1 cellular context compared by ENCODE assay signal in the genomic region with DNA sequence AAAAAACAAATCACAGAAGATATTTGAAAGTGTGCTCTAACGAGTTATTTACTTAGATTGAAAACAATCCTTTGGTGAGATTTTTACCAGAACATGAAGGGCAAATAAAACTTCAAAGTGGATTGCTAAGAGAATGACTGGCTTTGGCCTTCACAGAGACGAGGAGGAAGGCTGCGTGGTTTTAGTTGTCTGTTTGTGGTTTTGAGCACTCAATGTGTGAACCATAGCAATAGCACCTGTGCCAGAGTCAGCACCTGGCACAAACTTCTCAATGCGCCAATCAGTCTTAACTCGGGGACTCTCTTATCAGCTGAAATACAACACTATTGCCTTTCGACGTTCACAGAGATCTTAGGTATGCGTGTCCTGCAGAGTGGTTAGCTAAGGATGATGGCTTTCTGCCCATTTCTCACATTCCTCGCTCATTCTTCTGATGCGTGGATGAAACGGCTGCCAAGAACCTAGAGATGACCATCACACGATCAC.
TF ChIP-seq lines count a peak whose summit lies in the region.

No MANE protein-coding gene starts in this region.

TF ChIP-seq in liver, 16 proteins besides CTCF, POLR2A, EP300 and RAD21 (continued from another document):
- TF ChIP-seq, protein P1, sequence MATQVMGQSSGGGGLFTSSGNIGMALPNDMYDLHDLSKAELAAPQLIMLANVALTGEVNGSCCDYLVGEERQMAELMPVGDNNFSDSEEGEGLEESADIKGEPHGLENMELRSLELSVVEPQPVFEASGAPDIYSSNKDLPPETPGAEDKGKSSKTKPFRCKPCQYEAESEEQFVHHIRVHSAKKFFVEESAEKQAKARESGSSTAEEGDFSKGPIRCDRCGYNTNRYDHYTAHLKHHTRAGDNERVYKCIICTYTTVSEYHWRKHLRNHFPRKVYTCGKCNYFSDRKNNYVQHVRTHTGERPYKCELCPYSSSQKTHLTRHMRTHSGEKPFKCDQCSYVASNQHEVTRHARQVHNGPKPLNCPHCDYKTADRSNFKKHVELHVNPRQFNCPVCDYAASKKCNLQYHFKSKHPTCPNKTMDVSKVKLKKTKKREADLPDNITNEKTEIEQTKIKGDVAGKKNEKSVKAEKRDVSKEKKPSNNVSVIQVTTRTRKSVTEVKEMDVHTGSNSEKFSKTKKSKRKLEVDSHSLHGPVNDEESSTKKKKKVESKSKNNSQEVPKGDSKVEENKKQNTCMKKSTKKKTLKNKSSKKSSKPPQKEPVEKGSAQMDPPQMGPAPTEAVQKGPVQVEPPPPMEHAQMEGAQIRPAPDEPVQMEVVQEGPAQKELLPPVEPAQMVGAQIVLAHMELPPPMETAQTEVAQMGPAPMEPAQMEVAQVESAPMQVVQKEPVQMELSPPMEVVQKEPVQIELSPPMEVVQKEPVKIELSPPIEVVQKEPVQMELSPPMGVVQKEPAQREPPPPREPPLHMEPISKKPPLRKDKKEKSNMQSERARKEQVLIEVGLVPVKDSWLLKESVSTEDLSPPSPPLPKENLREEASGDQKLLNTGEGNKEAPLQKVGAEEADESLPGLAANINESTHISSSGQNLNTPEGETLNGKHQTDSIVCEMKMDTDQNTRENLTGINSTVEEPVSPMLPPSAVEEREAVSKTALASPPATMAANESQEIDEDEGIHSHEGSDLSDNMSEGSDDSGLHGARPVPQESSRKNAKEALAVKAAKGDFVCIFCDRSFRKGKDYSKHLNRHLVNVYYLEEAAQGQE (IDR thresholded peaks at IDR 0.05), result no peak
- no peak for TF ChIP-seq EGR1 (IDR thresholded peaks at IDR 0.05; ENCODE audit: low read depth in 2 of 2)
- TF ChIP-seq JUND (IDR thresholded peaks at IDR 0.05), result no peak
- TF ChIP-seq YY1 (IDR thresholded peaks at IDR 0.05), result no peak
- no peak for TF ChIP-seq FOXA1 (IDR thresholded peaks at IDR 0.05)
- TF ChIP-seq, protein P2, sequence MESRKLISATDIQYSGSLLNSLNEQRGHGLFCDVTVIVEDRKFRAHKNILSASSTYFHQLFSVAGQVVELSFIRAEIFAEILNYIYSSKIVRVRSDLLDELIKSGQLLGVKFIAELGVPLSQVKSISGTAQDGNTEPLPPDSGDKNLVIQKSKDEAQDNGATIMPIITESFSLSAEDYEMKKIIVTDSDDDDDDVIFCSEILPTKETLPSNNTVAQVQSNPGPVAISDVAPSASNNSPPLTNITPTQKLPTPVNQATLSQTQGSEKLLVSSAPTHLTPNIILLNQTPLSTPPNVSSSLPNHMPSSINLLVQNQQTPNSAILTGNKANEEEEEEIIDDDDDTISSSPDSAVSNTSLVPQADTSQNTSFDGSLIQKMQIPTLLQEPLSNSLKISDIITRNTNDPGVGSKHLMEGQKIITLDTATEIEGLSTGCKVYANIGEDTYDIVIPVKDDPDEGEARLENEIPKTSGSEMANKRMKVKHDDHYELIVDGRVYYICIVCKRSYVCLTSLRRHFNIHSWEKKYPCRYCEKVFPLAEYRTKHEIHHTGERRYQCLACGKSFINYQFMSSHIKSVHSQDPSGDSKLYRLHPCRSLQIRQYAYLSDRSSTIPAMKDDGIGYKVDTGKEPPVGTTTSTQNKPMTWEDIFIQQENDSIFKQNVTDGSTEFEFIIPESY (IDR thresholded peaks at IDR 0.05), result no peak
- TF ChIP-seq TAF1 (conservative IDR thresholded peaks at IDR 0.05), result no peak
- TF ChIP-seq RXRA (IDR thresholded peaks at IDR 0.05), result no peak
- TF ChIP-seq, protein P3, sequence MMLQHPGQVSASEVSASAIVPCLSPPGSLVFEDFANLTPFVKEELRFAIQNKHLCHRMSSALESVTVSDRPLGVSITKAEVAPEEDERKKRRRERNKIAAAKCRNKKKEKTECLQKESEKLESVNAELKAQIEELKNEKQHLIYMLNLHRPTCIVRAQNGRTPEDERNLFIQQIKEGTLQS (IDR thresholded peaks at IDR 0.05), result no peak
- TF ChIP-seq HNF4G (IDR thresholded peaks at IDR 0.05), result no peak
- no peak for TF ChIP-seq GABPA (IDR thresholded peaks at IDR 0.05 in 1 of 2, conservative IDR thresholded peaks at IDR 0.05 in 1 of 2)
- TF ChIP-seq SP1 (IDR thresholded peaks at IDR 0.05), result no peak
- TF ChIP-seq HNF4A (conservative IDR thresholded peaks at IDR 0.05), result no peak
- no peak for TF ChIP-seq NR2F2 (IDR thresholded peaks at IDR 0.05)
